In genomic region chr1:216702170-216702569, GRCh38 we compare ENCODE assay signal across 17 cellular contexts. TPM values are rescaled to one million over a fixed set of nuclear protein-coding genes. Genes with fewer than 3 reads are reported as not detected.
DNase-seq lines count a peak whose midpoint lies in the region; ATAC-seq, FAIRE-seq and TF ChIP-seq lines count a peak whose summit lies in the region.
"Had no signal": no experiment of that assay in that cellular context is flagged by ENCODE, and none has a peak within 500 bp of the region (broad histone marks: within the 10 kb centered on the region; RNA-seq: fewer than 3 reads in every experiment).

No MANE protein-coding gene starts in this region.

- TF ChIP-seq CTCF in omental fat pad (IDR thresholded peaks at IDR 0.05): no peak

- DNase-seq in NOMO-1 (lab: John Stamatoyannopoulos, UW; ENCODE audit: unreplicated experiment in 2 of 2) (peak; percentile 44 to 88), small intestine (no peak), omental fat pad (ENCODE audit: low spot score) (no peak), aorta (no peak)
- DNase-seq: activated CD4-positive, alpha-beta T cell treated with anti-CD3 and anti-CD28 coated beads for 36 hours; body of pancreas; hippocampal formation; nucleus accumbens; stimulated activated CD4-positive, alpha-beta T cell treated with anti-CD3 and anti-CD28 coated beads, Interleukin-15, amount 100 ng/mL, for 24 hours had no signal

- 78 to 87% (median 79%) methylated on average over 3 of the region's 3 CpGs for WGBS in small intestine, 3 donors
- WGBS in aorta, 2 donors: 90% methylated on average over 3 of the region's 3 CpGs

- H3K4me1 ChIP-seq in small intestine (ENCODE audit: control insufficient read depth in 2 of 2, insufficient read depth in 1 of 2, low read depth in 1 of 2, low read length in 1 of 2) (no peaks in the 10 kb centered on the region), aorta (ENCODE audit: control insufficient read depth in 1 of 2, insufficient read depth in 2 of 2, low read length in 2 of 2) (no peaks in the 10 kb centered on the region)
- H3K4me1 ChIP-seq: body of pancreas, SJSA1 had no signal

- TF ChIP-seq POLR2A in GM18505 (IDR thresholded peaks at IDR 0.05; ENCODE audit: borderline replicate concordance, extremely low read depth, insufficient read depth, insufficient read length): no peak

- no peak for FAIRE-seq in small intestine (lab: Jason Lieb, UNC)
- FAIRE-seq: endothelial cell of umbilical vein had no signal

- H3K4me3 ChIP-seq in small intestine (ENCODE audit: low read depth in 1 of 2, low read length in 2 of 2) (no peak overlapping the region), aorta (ENCODE audit: low read length in 2 of 2) (no peak overlapping the region)
- H3K4me3 ChIP-seq: body of pancreas, SJSA1 had no signal

- ATAC-seq in GM18505 (IDR thresholded peaks at IDR 0.05; ENCODE audit: unreplicated experiment): peak; percentile 94
- ATAC-seq in GM21367 (IDR thresholded peaks at IDR 0.05; ENCODE audit: unreplicated experiment): peak; percentile 88
- ATAC-seq in HG03060 (IDR thresholded peaks at IDR 0.05; ENCODE audit: low read depth, unreplicated experiment): peak; percentile 93
- ATAC-seq in HG02571 (IDR thresholded peaks at IDR 0.05; ENCODE audit: unreplicated experiment): no peak
- ATAC-seq in omental fat pad (ENCODE audit: low FRiP score): no peak
- ATAC-seq in aorta (ENCODE audit: low FRiP score): no peak
- ATAC-seq: activated CD4-positive, alpha-beta T cell treated with anti-CD3 and anti-CD28 coated beads for 36 hours; activated T-helper 17 cell treated with anti-CD3 and anti-CD28 coated beads, Interleukin-2, amount 50 U/mL, for 72 hours; body of pancreas had no signal

- no peaks in the 10 kb centered on the region for H3K36me3 ChIP-seq in small intestine (ENCODE audit: control insufficient read depth in 2 of 2, insufficient read depth in 2 of 2, low read length in 2 of 2)
- H3K36me3 ChIP-seq in aorta (ENCODE audit: control insufficient read depth in 1 of 2, insufficient read depth in 2 of 2, low read length in 1 of 2): no peaks in the 10 kb centered on the region
- H3K36me3 ChIP-seq: SJSA1 had no signal

- no peak overlapping the region for H3K27ac ChIP-seq in small intestine (ENCODE audit: low read depth in 1 of 2, low read length in 1 of 2)
- no peak overlapping the region for H3K27ac ChIP-seq in aorta (ENCODE audit: low read depth in 1 of 2, low read length in 2 of 2)
- H3K27ac ChIP-seq: body of pancreas, SJSA1 had no signal

- H3K9me3 ChIP-seq in small intestine (ENCODE audit: control insufficient read depth, low read depth) (no peaks in the 10 kb centered on the region), aorta (ENCODE audit: control insufficient read depth, low read length) (no peaks in the 10 kb centered on the region)
- H3K9me3 ChIP-seq: body of pancreas, SJSA1 had no signal

- intact Hi-C loops in aorta (cut with DNase I): no loop called here

- no peaks in the 10 kb centered on the region for H3K27me3 ChIP-seq in small intestine (ENCODE audit: control insufficient read depth in 2 of 2, insufficient read depth in 2 of 2, low read length in 2 of 2)
- no peaks in the 10 kb centered on the region for H3K27me3 ChIP-seq in aorta (ENCODE audit: control insufficient read depth in 1 of 2, insufficient read depth in 2 of 2, low read length in 1 of 2)
- H3K27me3 ChIP-seq: body of pancreas, SJSA1 had no signal

RNA-seq across cellular contexts. Expression of gene ESRRG, which starts 21.1 kb away (rescaled TPM):
- polyA plus RNA-seq in small intestine: 1 to 10 TPM; 2.4 to 6.3 (median 4.1) TPM
- under 1 TPM; 0.09 to 0.56 (median 0.22) TPM for total RNA-seq in omental fat pad
- under 1 TPM in 1 of 2 donors, not detected in 1; 0.21 TPM for total RNA-seq in aorta
- polyA plus RNA-seq in aorta: 1 to 10 TPM in 1 of 2 donors, not detected in 1; 1.3 TPM
- total RNA-seq: activated CD4-positive, alpha-beta T cell treated with anti-CD3 and anti-CD28 coated beads for 36 hours; activated T-helper 17 cell treated with anti-CD3 and anti-CD28 coated beads, Interleukin-2, amount 50 U/mL, for 72 hours; B cell; endothelial cell of umbilical vein; SJSA1 had no signal
- polyA plus RNA-seq: endothelial cell of umbilical vein had no signal

Comparison
In these comparisons a context has a peak if more than half of its experiments do, and no peak if none do; other contexts are left out.
1. ATAC-seq: peak in GM18505 (single experiment), GM21367 (single experiment) and HG03060 (single experiment); none in HG02571 (single experiment), omental fat pad (single experiment) and aorta (single experiment).
2. DNase-seq: peak in NOMO-1 (2 of 2); none in small intestine (single experiment), omental fat pad (single experiment) and aorta (0 of 2).